15 cellular contexts compared by ENCODE assay signal in genomic region chr1:174740248-174740990, GRCh38.
A peak's percentile ranks its signal among the peaks of the same experiment; 100 is the strongest.
DNase-seq lines count a peak whose midpoint lies in the region; ATAC-seq, FAIRE-seq and TF ChIP-seq lines count a peak whose summit lies in the region.
"Had no signal": no experiment of that assay in that cellular context is flagged by ENCODE, and none has a peak within 500 bp of the region (broad histone marks: within the 10 kb centered on the region; RNA-seq: fewer than 3 reads in every experiment).

No MANE protein-coding gene starts in this region.

- no peak overlapping the region for H4K8ac ChIP-seq in neuronal stem cell (ENCODE audit: low read depth, low read length)

- H3K14ac ChIP-seq in neuronal stem cell (ENCODE audit: low read length), result no peak overlapping the region

- H3K36me3 ChIP-seq in bronchial epithelial cell (ENCODE audit: control insufficient read depth, insufficient read depth, low read length) (no peaks in the 10 kb centered on the region), left lung (no peaks in the 10 kb centered on the region), neuronal stem cell (replicated peaks in 1 of 2; ENCODE audit: control insufficient read depth in 2 of 2, insufficient read depth in 2 of 2, low read length in 2 of 2) (no peaks in the 10 kb centered on the region)
- H3K36me3 ChIP-seq: gastrocnemius medialis had no signal

- H3K4me2 ChIP-seq in neuronal stem cell (ENCODE audit: insufficient read depth, low read length, poor library complexity, severe bottlenecking), result no peak overlapping the region

- H2AK5ac ChIP-seq in neuronal stem cell (ENCODE audit: low read depth, low read length), result no peak overlapping the region

- H4K91ac ChIP-seq in neuronal stem cell (ENCODE audit: low read depth, low read length, poor library complexity), result no peak overlapping the region

- H2AFZ ChIP-seq in neuronal stem cell (ENCODE audit: low read length), result no peak overlapping the region

- H2BK120ac ChIP-seq in neuronal stem cell (ENCODE audit: low read depth, low read length), result no peak overlapping the region

- intact Hi-C loops in left lung (cut with DNase I) (no loop called here), Right ventricle myocardium inferior (cut with DNase I) (no loop called here)

- H2BK5ac ChIP-seq in neuronal stem cell (ENCODE audit: low read length), result no peak overlapping the region

- no peak overlapping the region for H3K23ac ChIP-seq in neuronal stem cell (ENCODE audit: low read depth, low read length, poor library complexity)

- no peak overlapping the region for H3K18ac ChIP-seq in neuronal stem cell (ENCODE audit: low read length)

- ATAC-seq in left lung (peak; percentile 49), Right ventricle myocardium inferior (no peak)
- ATAC-seq: activated naive CD4-positive, alpha-beta T cell treated with anti-CD3 and anti-CD28 coated beads, Interleukin-2, amount 50 U/mL, for 72 hours; gastrocnemius medialis had no signal

- no peak overlapping the region for H3K9ac ChIP-seq in neuronal stem cell (ENCODE audit: low read depth, low read length, poor library complexity)

- H3K4me3 ChIP-seq in bronchial epithelial cell (ENCODE audit: low read depth, low read length), result no peak overlapping the region
- H3K4me3 ChIP-seq in left lung, result no peak overlapping the region
- H3K4me3 ChIP-seq in neuronal stem cell (ENCODE audit: low read length in 2 of 2), result no peak overlapping the region
- H3K4me3 ChIP-seq: gastrocnemius medialis had no signal

- H3K27me3 ChIP-seq in bronchial epithelial cell (ENCODE audit: control insufficient read depth, insufficient read depth, low read length) (no peaks in the 10 kb centered on the region), left lung (no peaks in the 10 kb centered on the region), neuronal stem cell (ENCODE audit: control insufficient read depth in 3 of 3, insufficient read depth in 3 of 3, low read depth in 1 of 3, low read length in 3 of 3) (no peaks in the 10 kb centered on the region)
- H3K27me3 ChIP-seq: gastrocnemius medialis had no signal

- H3K4me1 ChIP-seq in left lung (peaks cover 0 to 39% of the 10 kb centered on the region in 2 donors), neuronal stem cell (ENCODE audit: control insufficient read depth in 2 of 2, insufficient read depth in 1 of 2, low read depth in 1 of 2, low read length in 2 of 2) (no peaks in the 10 kb centered on the region)
- H3K4me1 ChIP-seq: gastrocnemius medialis had no signal

- H3K27ac ChIP-seq in left lung, result peak overlapping the region in 1 of 2 donors; percentile 51
- no peak overlapping the region for H3K27ac ChIP-seq in caudate nucleus (ENCODE audit: low read depth, low read length)
- no peak overlapping the region for H3K27ac ChIP-seq in neuronal stem cell (replicated peaks; ENCODE audit: low read length)
- H3K27ac ChIP-seq: gastrocnemius medialis had no signal

- TF ChIP-seq CTCF in bronchial epithelial cell (IDR thresholded peaks at IDR 0.05; ENCODE audit: insufficient read depth, low read length, severe bottlenecking), result no peak
- no peak for TF ChIP-seq CTCF in left lung (IDR thresholded peaks at IDR 0.05)

- no peak overlapping the region for H2BK12ac ChIP-seq in neuronal stem cell (ENCODE audit: low read length)

- no peak overlapping the region for H2BK15ac ChIP-seq in neuronal stem cell (ENCODE audit: low read length)

- H3K79me1 ChIP-seq in neuronal stem cell (ENCODE audit: low read depth, low read length), result no peaks in the 10 kb centered on the region

- H3K9me3 ChIP-seq in left lung (peaks cover 2% of the 10 kb centered on the region in 2 donors), neuronal stem cell (replicated peaks in 1 of 2; ENCODE audit: control insufficient read depth in 2 of 2, insufficient read depth in 1 of 2, low read depth in 1 of 2, low read length in 2 of 2) (no peaks in the 10 kb centered on the region)
- H3K9me3 ChIP-seq: gastrocnemius medialis had no signal

- no CpG with 5 or more reads among the region's 2 CpGs for WGBS in neuronal stem cell (ENCODE audit: extremely low coverage in 2 of 2, insufficient read length in 2 of 2, insufficient replicate concordance in 1 of 2), 2 donors

- DNase-seq in EL (peak; percentile 15), NAMALWA (ENCODE audit: low spot score) (peak; percentile 36), bronchial epithelial cell (ENCODE audit: low read depth) (peak; percentile 56), left lung (no peak), Right ventricle myocardium inferior (ENCODE audit: missing footprints) (no peak), caudate nucleus (lab: John Stamatoyannopoulos, UW) (no peak), neuronal stem cell (ENCODE audit: low spot score) (no peak)
- no peak for DNase-seq in stimulated activated CD4-positive, alpha-beta T cell treated with anti-CD3 and anti-CD28 coated beads, Interleukin-4, amount 100 ng/mL, for 1 hour
- DNase-seq: C1 segment of cervical spinal cord, gastrocnemius medialis, naive B cell, NCI-H2171 treated with DMSO at 0.1 percent for 48 hours had no signal

- H3K4ac ChIP-seq in neuronal stem cell (ENCODE audit: low read length), result no peak overlapping the region

- no peak for FAIRE-seq in bronchial epithelial cell (lab: Jason Lieb, UNC)
- FAIRE-seq: colon, keratinocyte had no signal

Comparison
In these comparisons a context has a peak if more than half of its experiments do, and no peak if none do; other contexts are left out.
1. DNase-seq: peak in EL (single experiment), NAMALWA (single experiment) and bronchial epithelial cell (single experiment); none in left lung (0 of 2), Right ventricle myocardium inferior (single experiment), caudate nucleus (0 of 61), neuronal stem cell (single experiment) and stimulated activated CD4-positive, alpha-beta T cell treated with anti-CD3 and anti-CD28 coated beads, Interleukin-4, amount 100 ng/mL, for 1 hour (single experiment).